Comparison of ENCODE assay signal across 8 cellular contexts in the genomic region with DNA sequence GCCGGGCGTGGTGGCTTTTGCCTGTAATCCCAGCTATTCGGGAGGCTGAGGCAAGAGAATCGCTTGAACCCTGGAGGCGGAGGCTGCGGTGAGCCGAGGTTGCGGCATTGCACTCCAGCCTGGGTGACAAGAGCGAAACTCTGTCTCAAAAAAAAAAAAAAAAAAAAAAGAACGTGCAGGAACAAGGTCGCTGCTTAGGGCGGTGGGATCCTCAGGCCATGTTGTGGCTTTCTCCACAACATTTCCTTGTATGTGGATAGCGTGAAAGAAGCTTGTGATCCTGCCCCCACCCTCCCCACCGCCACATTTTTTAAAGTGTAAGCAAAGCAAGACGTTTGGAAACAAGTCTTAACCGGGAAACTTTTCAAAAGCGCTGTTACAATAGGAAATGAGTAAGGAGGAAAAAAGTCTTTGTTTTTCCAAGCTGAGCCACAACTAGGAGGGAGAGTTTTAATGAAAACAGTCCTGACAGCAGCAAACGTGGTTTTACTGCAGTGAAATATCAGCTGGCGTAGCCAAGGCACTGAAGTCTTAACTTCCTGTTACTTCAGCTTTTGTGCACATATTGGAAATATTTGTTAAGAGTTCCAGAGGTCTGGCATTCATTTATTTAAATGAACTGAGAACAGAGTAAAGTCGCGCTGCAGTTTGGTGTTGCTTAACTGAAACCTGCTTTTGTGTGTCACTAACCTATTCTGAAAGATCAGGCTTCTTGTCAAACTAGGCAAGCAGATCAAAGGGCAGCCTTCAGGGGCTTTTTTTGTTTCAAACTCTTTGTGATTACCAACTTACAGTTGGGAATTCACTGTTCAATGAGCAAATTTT. TPM values are rescaled to one million over a fixed set of nuclear protein-coding genes. Genes with fewer than 3 reads are reported as not detected.
DNase-seq lines count a peak whose midpoint lies in the region; ATAC-seq and TF ChIP-seq lines count a peak whose summit lies in the region.

No MANE protein-coding gene starts in this region.

- peak overlapping the region; percentile 66 to 100 (median 98) for H3K27ac Mint-ChIP-seq in brain

- no peaks in the 10 kb centered on the region for H3K27me3 ChIP-seq in smooth muscle cell (ENCODE audit: low read depth)

- H3K9me3 ChIP-seq in smooth muscle cell (replicated peaks; ENCODE audit: low read depth) = no peaks in the 10 kb centered on the region

- H3K27ac ChIP-seq in smooth muscle cell (ENCODE audit: low read depth) = peak overlapping the region; percentile 99

- H3K4me3 ChIP-seq in smooth muscle cell = peak overlapping the region; percentile 95

- peaks cover 0 to 13% (median 0%) of the 10 kb centered on the region in 5 experiments for H3K9me3 Mint-ChIP-seq in brain

- H3K36me3 Mint-ChIP-seq in brain = peaks cover 31% of the 10 kb centered on the region

- H3K4me3 Mint-ChIP-seq in brain = peak overlapping the region; percentile 93 to 96 (median 95)

- peaks cover 61% of the 10 kb centered on the region for H3K4me1 Mint-ChIP-seq in brain

- DNase-seq in stimulated activated CD4-positive, alpha-beta T cell treated with anti-CD3 and anti-CD28 coated beads, Interleukin-12 subunit alpha, Interleukin-12 subunit beta, amount 100 ng/mL, for 24 hours (ENCODE audit: low read depth in 2 of 2) = peak; percentile 21 to 26
- no peak for DNase-seq in stimulated activated CD4-positive, alpha-beta T cell treated with anti-CD3 and anti-CD28 coated beads, Interleukin-12 subunit alpha, Interleukin-12 subunit beta, amount 100 ng/mL, for 4 hours
- DNase-seq in RKO (ENCODE audit: low spot score) (peak; percentile 77), iris pigment epithelial cell (ENCODE audit: low read depth) (peak; percentile 97), smooth muscle cell (lab: John Stamatoyannopoulos, UW; ENCODE audit: unreplicated experiment) (no peak), UCSD-AML1 (lab: John Stamatoyannopoulos, UW; ENCODE audit: unreplicated experiment) (no peak)

- WGBS in smooth muscle cell (ENCODE audit: low lambda C conversion rate) = under 1% methylated on average over 21 of the region's 21 CpGs

- H4K20me1 ChIP-seq in smooth muscle cell (ENCODE audit: low read depth) = peaks cover 65% of the 10 kb centered on the region

- TF ChIP-seq CTCF in brain (conservative IDR thresholded peaks at IDR 0.05) (no peak), smooth muscle cell (IDR thresholded peaks at IDR 0.05; ENCODE audit: borderline replicate concordance, insufficient read depth, poor library complexity, severe bottlenecking) (no peak)

- peak overlapping the region; percentile 92 for H3K4me2 ChIP-seq in smooth muscle cell

- peaks cover 38% of the 10 kb centered on the region for H3K27me3 Mint-ChIP-seq in brain

- H2AFZ ChIP-seq in smooth muscle cell (ENCODE audit: low read depth) = no peak overlapping the region

- ATAC-seq in HG02884 (IDR thresholded peaks at IDR 0.05; ENCODE audit: unreplicated experiment) = no peak

- peaks cover 33% of the 10 kb centered on the region for H3F3A ChIP-seq in smooth muscle cell (ENCODE audit: low read depth)

- peaks cover 44% of the 10 kb centered on the region for H3K4me1 ChIP-seq in smooth muscle cell (ENCODE audit: low read depth)

- peaks cover 5% of the 10 kb centered on the region for H3K36me3 ChIP-seq in smooth muscle cell (ENCODE audit: low read depth)

- peaks cover 83% of the 10 kb centered on the region for H3K79me2 ChIP-seq in smooth muscle cell (ENCODE audit: low read depth)

- H3K9ac ChIP-seq in smooth muscle cell (ENCODE audit: low read depth) = peak overlapping the region; percentile 99

RNA-seq across cellular contexts. Expression of a gene that starts 3.8 kb away (rescaled TPM):
- 53.1 TPM for polyA plus RNA-seq in brain (ENCODE audit: insufficient read depth, low read depth, low replicate concordance)
- total RNA-seq in smooth muscle cell = 143 and 165 TPM in 2 replicates
- polyA plus RNA-seq in smooth muscle cell = 96.7 and 127 TPM in 2 replicates

Comparison
In these comparisons a context has a peak if more than half of its experiments do, and no peak if none do; other contexts are left out.
1. DNase-seq: peak in stimulated activated CD4-positive, alpha-beta T cell treated with anti-CD3 and anti-CD28 coated beads, Interleukin-12 subunit alpha, Interleukin-12 subunit beta, amount 100 ng/mL, for 24 hours (2 of 2), RKO (single experiment) and iris pigment epithelial cell (single experiment); none in stimulated activated CD4-positive, alpha-beta T cell treated with anti-CD3 and anti-CD28 coated beads, Interleukin-12 subunit alpha, Interleukin-12 subunit beta, amount 100 ng/mL, for 4 hours (single experiment), smooth muscle cell (single experiment) and UCSD-AML1 (single experiment).